ENCODE assay signal across 1 cellular context in genomic region chrX:85995641-85996040, GRCh38.
TF ChIP-seq lines count a peak whose summit lies in the region.

No MANE protein-coding gene starts in this region.

TF ChIP-seq in GM23338, 12 proteins besides CTCF, POLR2A, EP300 and RAD21 (continued from another document):
- TF ChIP-seq REST (IDR thresholded peaks at IDR 0.05; ENCODE audit: unreplicated experiment) (no peak), ETS1 (IDR thresholded peaks at IDR 0.05) (no peak), ZNF114 (CRISPR knock-in tag; IDR thresholded peaks at IDR 0.05) (no peak), CREB1 (CRISPR knock-in tag; IDR thresholded peaks at IDR 0.05; ENCODE audit: low read depth) (no peak)
